ENCODE assay signal across 10 cellular contexts in genomic region chrX:111549235-111549634, GRCh38. TPM values are rescaled to one million over a fixed set of nuclear protein-coding genes. Genes with fewer than 3 reads are reported as not detected.
"Had no signal": no experiment of that assay in that cellular context is flagged by ENCODE, and none has a peak within 500 bp of the region (broad histone marks: within the 10 kb centered on the region; RNA-seq: fewer than 3 reads in every experiment).

No MANE protein-coding gene starts in this region.

RNA-seq across cellular contexts. Expression of gene SERTM2, which starts 37.8 kb away (rescaled TPM):
- total RNA-seq: activated B cell treated with CpG ODN at 0.5 μM for 24 hours; activated CD8-positive, alpha-beta T cell treated with anti-CD3 and anti-CD28 coated beads for 36 hours; activated T-cell treated with anti-CD3 and anti-CD28 coated beads, Interleukin-2, amount 50 U/mL, for 4 hours; activated T-helper 17 cell treated with anti-CD3 and anti-CD28 coated beads, Interleukin-2, amount 50 U/mL, for 72 hours; cerebellum; esophagus muscularis mucosa; foreskin keratinocyte; T-helper 2 cell treated with Interferon-gamma antibody and Interleukin-4, amounts not matched to agents 100 ng/mL and 5 ng/mL, for 36 hours had no signal
- polyA plus RNA-seq: adipose tissue, foreskin keratinocyte, heart left ventricle had no signal
